23 cellular contexts compared by ENCODE assay signal in genomic region chr13:93771229-93771628, GRCh38.
"Had no signal": no experiment of that assay in that cellular context is flagged by ENCODE, and none has a peak within 500 bp of the region (broad histone marks: within the 10 kb centered on the region; RNA-seq: fewer than 3 reads in every experiment).

No MANE protein-coding gene starts in this region.

- H3K27ac ChIP-seq: colonic mucosa, dorsolateral prefrontal cortex, lower lobe of right lung, neutrophil, ovary, prostate gland, right atrium auricular region, thyroid gland, upper lobe of right lung, VCaP had no signal

- H3K4me1 ChIP-seq: colonic mucosa, lower lobe of right lung, prostate gland, upper lobe of right lung had no signal

- H3K27me3 ChIP-seq: colonic mucosa, dorsolateral prefrontal cortex, neutrophil, ovary, right atrium auricular region, thyroid gland, upper lobe of right lung had no signal

- H3K4me3 Mint-ChIP-seq: activated CD4-positive, alpha-beta T cell treated with anti-CD3 and anti-CD28 coated beads, Interleukin-2, amount 10 ng/mL, durations not matched to agents 7 days and 5 days; activated CD8-positive, alpha-beta T cell treated with anti-CD3 and anti-CD28 coated beads for 36 hours; central memory CD8-positive, alpha-beta T cell; naive B cell; T-helper 2 cell treated with Interferon-gamma antibody and Interleukin-4, amounts not matched to agents 5 μg/mL and 100 μg/mL, for 36 hours had no signal

- H3K36me3 ChIP-seq: colonic mucosa, lower lobe of right lung, neutrophil, ovary, prostate gland, right atrium auricular region, thyroid gland, upper lobe of right lung had no signal

- H3K27me3 Mint-ChIP-seq: activated CD4-positive, alpha-beta T cell treated with anti-CD3 and anti-CD28 coated beads, Interleukin-2, amount 10 ng/mL, durations not matched to agents 7 days and 5 days; activated CD8-positive, alpha-beta T cell treated with anti-CD3 and anti-CD28 coated beads for 36 hours; central memory CD8-positive, alpha-beta T cell; naive B cell had no signal

- H3K4me1 Mint-ChIP-seq: activated CD4-positive, alpha-beta T cell treated with anti-CD3 and anti-CD28 coated beads, Interleukin-2, amount 10 ng/mL, durations not matched to agents 7 days and 5 days; central memory CD8-positive, alpha-beta T cell; naive B cell had no signal

- ATAC-seq: activated CD8-positive, alpha-beta T cell treated with anti-CD3 and anti-CD28 coated beads for 36 hours; activated naive CD4-positive, alpha-beta T cell treated with anti-CD3 and anti-CD28 coated beads, Interleukin-2, amount 50 U/mL, for 72 hours; left lobe of liver; lower lobe of right lung; upper lobe of right lung had no signal

- H3K36me3 Mint-ChIP-seq: activated naive CD4-positive, alpha-beta T cell treated with anti-CD3 and anti-CD28 coated beads, Interleukin-2, amount 50 U/mL, for 72 hours; naive B cell had no signal

- H3K9me3 ChIP-seq: colonic mucosa, lower lobe of right lung, neutrophil, ovary, prostate gland, right atrium auricular region, thyroid gland, upper lobe of right lung had no signal

- H3K27ac Mint-ChIP-seq: activated CD4-positive, alpha-beta T cell treated with anti-CD3 and anti-CD28 coated beads, Interleukin-2, amount 10 ng/mL, durations not matched to agents 7 days and 5 days; activated CD8-positive, alpha-beta T cell treated with anti-CD3 and anti-CD28 coated beads for 36 hours; activated naive CD4-positive, alpha-beta T cell treated with anti-CD3 and anti-CD28 coated beads, Interleukin-2, amount 50 U/mL, for 72 hours; naive B cell; T-helper 2 cell treated with Interferon-gamma antibody and Interleukin-4, amounts not matched to agents 5 μg/mL and 100 μg/mL, for 36 hours had no signal

- H3K9me3 Mint-ChIP-seq: activated CD8-positive, alpha-beta T cell treated with anti-CD3 and anti-CD28 coated beads for 36 hours; central memory CD8-positive, alpha-beta T cell; T-helper 2 cell treated with Interferon-gamma antibody and Interleukin-4, amounts not matched to agents 5 μg/mL and 100 μg/mL, for 36 hours had no signal

- DNase-seq: activated CD4-positive, alpha-beta T cell treated with anti-CD3 and anti-CD28 coated beads, Interleukin-2, amount 10 ng/mL, durations not matched to agents 7 days and 5 days; activated CD4-positive, CD25-positive, alpha-beta regulatory T cell treated with anti-CD3 and anti-CD28 coated beads, Interleukin-2, amount 50 U/mL, for 72 hours; activated CD8-positive, alpha-beta T cell treated with anti-CD3 and anti-CD28 coated beads for 36 hours; aorta; colonic mucosa; dorsolateral prefrontal cortex; kidney; lower lobe of right lung; mesendoderm; naive B cell; ovary; stimulated activated CD4-positive, alpha-beta T cell treated with anti-CD3 and anti-CD28 coated beads, Interleukin-4, amount 100 ng/mL, for 24 hours; stimulated activated naive CD4-positive, alpha-beta T cell treated with Interleukin-2 at 50 U/mL for 16 hours; thyroid gland; upper lobe of right lung had no signal

- H3K4me3 ChIP-seq: colonic mucosa, dorsolateral prefrontal cortex, lower lobe of right lung, ovary, prostate gland, right atrium auricular region, thyroid gland, upper lobe of right lung had no signal
